8 cellular contexts compared by ENCODE assay signal in genomic region chr5:151772868-151773561, GRCh38. TPM values are rescaled to one million over a fixed set of nuclear protein-coding genes. Genes with fewer than 3 reads are reported as not detected.
A peak's percentile ranks its signal among the peaks of the same experiment; 100 is the strongest.
DNase-seq lines count a peak whose midpoint lies in the region; ATAC-seq and TF ChIP-seq lines count a peak whose summit lies in the region.

No MANE protein-coding gene starts in this region.

- intact Hi-C loops in mucosa of descending colon (cut with DNase I, micrococcal nuclease): no loop called here

- ATAC-seq in mucosa of descending colon (no peak), HG03025 (IDR thresholded peaks at IDR 0.05; ENCODE audit: low FRiP score, unreplicated experiment) (no peak), GM18867 (IDR thresholded peaks at IDR 0.05; ENCODE audit: unreplicated experiment) (no peak), GM18868 (IDR thresholded peaks at IDR 0.05; ENCODE audit: unreplicated experiment) (no peak)

- no peak for TF ChIP-seq POLR2A in NB4 (IDR thresholded peaks at IDR 0.05; ENCODE audit: extremely low read depth, insufficient read length)

- peaks cover 3% of the 10 kb centered on the region for H3K9me3 ChIP-seq in mucosa of descending colon

- peak overlapping the region; percentile 86 for H3K27ac ChIP-seq in cingulate gyrus (ENCODE audit: low read depth, low read length)

- H3K4me3 ChIP-seq in NB4 (ENCODE audit: low read depth, low read length) (peak overlapping the region; percentile 98), mucosa of descending colon (peak overlapping the region; percentile 91)

- TF ChIP-seq CTCF in NB4 (IDR thresholded peaks at IDR 0.05; ENCODE audit: low read depth, low read length) (no peak), mucosa of descending colon (IDR thresholded peaks at IDR 0.05) (no peak)

- H3K36me3 ChIP-seq in mucosa of descending colon (ENCODE audit: low read depth): no peaks in the 10 kb centered on the region

- peak; percentile 3 for DNase-seq in NCI-H1694 treated with DMSO at 0.1 percent for 48 hours (lab: John Stamatoyannopoulos, UW)
- DNase-seq in NCI-H1694 (lab: John Stamatoyannopoulos, UW): no peak
- no peak for DNase-seq in NB4 (ENCODE audit: low read depth)
- peak in 1 of 3 donors; percentile 36 for DNase-seq in mucosa of descending colon

- H3K4me1 ChIP-seq in mucosa of descending colon (ENCODE audit: low read depth): peaks cover 35% of the 10 kb centered on the region

RNA-seq across cellular contexts. Expression of gene G3BP1, which starts 1.3 kb away (rescaled TPM):
- 100 to 1,000 TPM; 121 to 132 (median 127) TPM for total RNA-seq in mucosa of descending colon

RNA-seq across cellular contexts. Expression of gene ATOX1, which starts 14.6 kb away (rescaled TPM):
- total RNA-seq in mucosa of descending colon: 10 to 100 TPM; 52.5 to 54.8 (median 53.6) TPM
